In the genomic region with DNA sequence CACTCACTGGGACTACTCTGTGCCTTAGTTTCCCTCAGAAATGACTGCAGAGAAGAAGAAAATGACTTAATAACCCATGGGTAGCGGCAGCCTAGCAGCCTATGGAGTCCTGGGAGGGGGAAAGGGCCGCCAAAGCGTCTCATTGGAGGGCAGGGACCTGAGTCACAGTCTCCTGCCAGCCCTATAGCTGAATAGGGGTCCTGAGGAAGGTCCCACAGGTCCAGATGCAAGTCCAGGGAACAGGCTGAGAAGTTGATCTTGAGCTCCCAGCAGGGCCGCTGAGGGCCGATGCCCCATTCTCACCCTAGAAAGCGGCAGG, we compare ENCODE assay signal across 8 cellular contexts. TPM values are rescaled to one million over a fixed set of nuclear protein-coding genes. Genes with fewer than 3 reads are reported as not detected.
DNase-seq lines count a peak whose midpoint lies in the region; ATAC-seq lines count a peak whose summit lies in the region.

No MANE protein-coding gene starts in this region.

- peak; percentile 75 for DNase-seq in activated CD4-positive, alpha-beta T cell treated with anti-CD3 and anti-CD28 coated beads for 36 hours
- DNase-seq in activated CD4-positive, alpha-beta T cell treated with anti-CD3 and anti-CD28 coated beads, Interleukin-2, amount 50 U/mL, for 1 hour = no peak
- peak; percentile 45 for DNase-seq in activated naive CD8-positive, alpha-beta T cell treated with anti-CD3 and anti-CD28 coated beads for 36 hours
- DNase-seq in kidney tubule cell (ENCODE audit: low spot score) (peak; percentile 22), middle frontal gyrus (ENCODE audit: extremely low spot score, low spot score) (no peak), pons (ENCODE audit: low spot score) (no peak)

- CTCF ChIA-PET in activated CD4-positive, alpha-beta T cell treated with anti-CD3 and anti-CD28 coated beads for 36 hours (lab: Charles Lee) = interaction anchor here (0.5 to 7.1 kb wide), 7 partner anchors 11 to 145 kb away, joined by 3 to 117 read pairs (median 3); a partner anchor contains a TSS

- POLR2A ChIA-PET in activated CD4-positive, alpha-beta T cell treated with anti-CD3 and anti-CD28 coated beads for 36 hours (lab: Charles Lee) = interaction anchor here (1.3 to 7.3 kb wide), 4 partner anchors 10 to 20 kb away, joined by 3 to 90 read pairs (median 8); no protein-coding TSS in a partner anchor

- H3K4me1 Mint-ChIP-seq in activated CD4-positive, alpha-beta T cell treated with anti-CD3 and anti-CD28 coated beads for 36 hours = peaks cover 67% of the 10 kb centered on the region
- H3K4me1 Mint-ChIP-seq in activated naive CD8-positive, alpha-beta T cell treated with anti-CD3 and anti-CD28 coated beads for 36 hours = peaks cover 68% of the 10 kb centered on the region

- H3K27me3 Mint-ChIP-seq in activated CD4-positive, alpha-beta T cell treated with anti-CD3 and anti-CD28 coated beads for 36 hours = no peaks in the 10 kb centered on the region
- H3K27me3 Mint-ChIP-seq in activated naive CD8-positive, alpha-beta T cell treated with anti-CD3 and anti-CD28 coated beads for 36 hours = no peaks in the 10 kb centered on the region

- H3K27ac Mint-ChIP-seq in activated CD4-positive, alpha-beta T cell treated with anti-CD3 and anti-CD28 coated beads for 36 hours = peak overlapping the region; percentile 98
- H3K27ac Mint-ChIP-seq in activated naive CD8-positive, alpha-beta T cell treated with anti-CD3 and anti-CD28 coated beads for 36 hours = peak overlapping the region; percentile 99

- peak; percentile 28 for ATAC-seq in activated CD4-positive, alpha-beta T cell treated with anti-CD3 and anti-CD28 coated beads for 36 hours
- no peak for ATAC-seq in GM19397 (IDR thresholded peaks at IDR 0.05; ENCODE audit: unreplicated experiment)

- H3K9me3 Mint-ChIP-seq in activated CD4-positive, alpha-beta T cell treated with anti-CD3 and anti-CD28 coated beads for 36 hours (ENCODE audit: low read depth) = peaks cover 3% of the 10 kb centered on the region
- no peaks in the 10 kb centered on the region for H3K9me3 Mint-ChIP-seq in activated naive CD8-positive, alpha-beta T cell treated with anti-CD3 and anti-CD28 coated beads for 36 hours

- intact Hi-C loops in activated CD4-positive, alpha-beta T cell treated with anti-CD3 and anti-CD28 coated beads for 36 hours (cut with DNase I, micrococcal nuclease) = loop anchor here (10.0 kb wide), 2 partner anchors 424 to 544 kb away; no protein-coding TSS in a partner anchor

- peak overlapping the region; percentile 94 for H3K4me3 Mint-ChIP-seq in activated CD4-positive, alpha-beta T cell treated with anti-CD3 and anti-CD28 coated beads for 36 hours
- H3K4me3 Mint-ChIP-seq in activated naive CD8-positive, alpha-beta T cell treated with anti-CD3 and anti-CD28 coated beads for 36 hours = peak overlapping the region; percentile 98

- H3K27ac ChIP-seq in temporal lobe (ENCODE audit: low read depth, low read length) = peak overlapping the region; percentile 82

- H3K36me3 Mint-ChIP-seq in activated CD4-positive, alpha-beta T cell treated with anti-CD3 and anti-CD28 coated beads for 36 hours (ENCODE audit: low read depth) = peaks cover 58% of the 10 kb centered on the region
- peaks cover 55% of the 10 kb centered on the region for H3K36me3 Mint-ChIP-seq in activated naive CD8-positive, alpha-beta T cell treated with anti-CD3 and anti-CD28 coated beads for 36 hours

RNA-seq across cellular contexts. Expression of a gene that starts 1.4 kb away (rescaled TPM):
- 100 to 1,000 TPM; 331 to 385 TPM for total RNA-seq in activated CD4-positive, alpha-beta T cell treated with anti-CD3 and anti-CD28 coated beads for 36 hours
- total RNA-seq in activated naive CD8-positive, alpha-beta T cell treated with anti-CD3 and anti-CD28 coated beads for 36 hours = 100 to 1,000 TPM; 233 to 246 TPM
- total RNA-seq in temporal lobe = 10.8 TPM

RNA-seq across cellular contexts. Expression of a gene that starts 45.3 kb away (rescaled TPM):
- total RNA-seq in activated CD4-positive, alpha-beta T cell treated with anti-CD3 and anti-CD28 coated beads for 36 hours = 1 to 10 TPM; 5.9 to 8.5 TPM
- 1 to 10 TPM; 5.4 to 6.0 TPM for total RNA-seq in activated naive CD8-positive, alpha-beta T cell treated with anti-CD3 and anti-CD28 coated beads for 36 hours
- total RNA-seq in temporal lobe = 7.4 TPM

RNA-seq across cellular contexts. Expression of a gene that starts 59.7 kb away (rescaled TPM):
- under 1 TPM; 0.43 to 0.83 TPM for total RNA-seq in activated CD4-positive, alpha-beta T cell treated with anti-CD3 and anti-CD28 coated beads for 36 hours
- total RNA-seq in activated naive CD8-positive, alpha-beta T cell treated with anti-CD3 and anti-CD28 coated beads for 36 hours = under 1 TPM; 0.27 to 0.54 TPM
- total RNA-seq in temporal lobe = 6.9 TPM

Comparison
In these comparisons a context has a peak if more than half of its experiments do, and no peak if none do; other contexts are left out.
1. DNase-seq: peak in activated CD4-positive, alpha-beta T cell treated with anti-CD3 and anti-CD28 coated beads for 36 hours (single experiment), activated naive CD8-positive, alpha-beta T cell treated with anti-CD3 and anti-CD28 coated beads for 36 hours (single experiment) and kidney tubule cell (single experiment); none in activated CD4-positive, alpha-beta T cell treated with anti-CD3 and anti-CD28 coated beads, Interleukin-2, amount 50 U/mL, for 1 hour (single experiment), middle frontal gyrus (single experiment) and pons (single experiment).
2. RNA of a gene that starts 1.4 kb away (total RNA-seq): 331 to 385 TPM in activated CD4-positive, alpha-beta T cell treated with anti-CD3 and anti-CD28 coated beads for 36 hours and 233 to 246 TPM in activated naive CD8-positive, alpha-beta T cell treated with anti-CD3 and anti-CD28 coated beads for 36 hours; 10.8 TPM in temporal lobe (single experiment); every median in the first group is over 10 times any median in the second.